Comparison of ENCODE assay signal across 9 cellular contexts in the genomic region with DNA sequence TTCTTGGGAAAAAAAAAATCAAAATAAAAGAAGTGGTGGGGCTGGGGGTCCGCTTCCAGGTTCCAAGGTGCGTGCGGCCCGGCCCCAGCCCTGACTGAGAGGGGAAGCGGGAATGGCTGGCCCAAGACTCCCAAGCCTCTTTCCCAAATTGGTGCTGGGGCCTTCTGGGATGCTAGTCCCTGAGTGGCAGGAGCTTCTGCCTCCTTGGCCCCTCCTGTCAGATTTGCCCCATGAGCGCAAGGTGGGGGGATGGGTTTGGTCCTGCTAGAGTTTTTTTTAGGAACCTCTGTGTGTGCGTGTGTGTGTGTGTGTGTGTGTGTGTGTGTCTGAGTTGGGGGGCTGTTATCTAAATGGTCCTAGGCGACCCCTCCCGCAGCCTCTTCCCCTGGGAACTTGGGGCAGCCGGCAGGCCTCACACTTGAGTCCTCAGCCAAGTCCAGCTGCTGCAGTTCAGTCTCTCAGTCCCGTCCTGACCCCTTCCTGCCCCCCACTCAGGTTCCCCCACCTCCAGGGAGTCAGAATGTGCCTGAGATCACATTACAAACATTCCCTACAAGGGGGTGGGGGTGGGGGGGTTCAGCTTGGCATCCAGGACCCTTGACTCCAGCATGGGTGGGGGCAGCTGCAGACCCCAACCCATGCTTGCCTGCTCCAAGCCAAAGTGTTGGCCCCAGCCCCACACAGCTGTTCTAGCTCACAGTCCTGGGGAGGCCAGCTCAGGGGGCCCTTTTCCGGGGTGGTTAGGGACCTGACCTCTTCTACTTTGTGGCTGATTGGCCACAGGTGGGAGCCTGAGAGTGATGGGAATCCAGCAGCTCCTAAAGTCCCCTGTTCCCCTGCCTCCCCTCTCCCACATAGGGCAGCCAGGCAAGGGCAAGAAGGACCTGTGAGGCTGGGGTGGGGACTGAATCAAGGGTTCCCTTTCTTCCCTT. TPM values are rescaled to one million over a fixed set of nuclear protein-coding genes. Genes with fewer than 3 reads are reported as not detected.
DNase-seq lines count a peak whose midpoint lies in the region; ATAC-seq and TF ChIP-seq lines count a peak whose summit lies in the region.
"Had no signal": no experiment of that assay in that cellular context is flagged by ENCODE, and none has a peak within 500 bp of the region (broad histone marks: within the 10 kb centered on the region; RNA-seq: fewer than 3 reads in every experiment).

No MANE protein-coding gene starts in this region.

- H3K9me3 ChIP-seq in GM23248 (ENCODE audit: low read depth) (no peaks in the 10 kb centered on the region), hepatocyte (ENCODE audit: low read depth) (no peaks in the 10 kb centered on the region)

- 58 to 71% methylated on average over 5 to 12 of the region's 12 CpGs for WGBS in GM23248 (ENCODE audit: low coverage in 1 of 2, low lambda C conversion rate in 2 of 2, missing lambda C conversion rate in 2 of 2), 2 experiments
- WGBS in hepatocyte (ENCODE audit: low lambda C conversion rate, missing lambda C conversion rate), result 60% methylated on average over 12 of the region's 12 CpGs

- H3K9me2 ChIP-seq in GM23248 (ENCODE audit: insufficient read depth) (no peaks in the 10 kb centered on the region), hepatocyte (replicated peaks; ENCODE audit: insufficient read depth) (no peaks in the 10 kb centered on the region)

- peaks cover 13% of the 10 kb centered on the region for H3K4me1 Mint-ChIP-seq in activated T-helper 17 cell treated with anti-CD3 and anti-CD28 coated beads, Interleukin-2, amount 50 U/mL, for 72 hours

- H3K27ac ChIP-seq in GM23248, result peak overlapping the region; percentile 39
- H3K27ac ChIP-seq in hepatocyte, result no peak overlapping the region

- no peak for TF ChIP-seq CTCF in hepatocyte (IDR thresholded peaks at IDR 0.05; ENCODE audit: poor library complexity)

- H3K4me1 ChIP-seq in GM23248 (ENCODE audit: insufficient read depth) (0 out of 2 replicates have a peak, but pooled peaks cover 3% of the 10 kb centered on the region), hepatocyte (ENCODE audit: insufficient read depth) (no peaks in the 10 kb centered on the region)

- DNase-seq in GM23248 (no peak), hepatocyte (ENCODE audit: low spot score) (no peak), sciatic nerve (ENCODE audit: low spot score) (peak; percentile 54), DMS114 treated with DMSO at 0.1 percent for 48 hours (lab: John Stamatoyannopoulos, UW; ENCODE audit: unreplicated experiment) (no peak), occipital lobe (lab: John Stamatoyannopoulos, UW) (no peak)
- DNase-seq: activated gamma-delta T cell had no signal

- no peaks in the 10 kb centered on the region for H3K36me3 Mint-ChIP-seq in activated T-helper 17 cell treated with anti-CD3 and anti-CD28 coated beads, Interleukin-2, amount 50 U/mL, for 72 hours (ENCODE audit: low read depth)

- H3K4me2 ChIP-seq in GM23248 (ENCODE audit: unreplicated experiment), result peak overlapping the region; percentile 92
- H3K4me2 ChIP-seq in hepatocyte, result peak overlapping the region; percentile 75

- no peaks in the 10 kb centered on the region for H3K27me3 ChIP-seq in GM23248 (replicated peaks; ENCODE audit: insufficient read depth)
- no peaks in the 10 kb centered on the region for H3K27me3 ChIP-seq in hepatocyte

- peak overlapping the region; percentile 67 for H3K9ac ChIP-seq in GM23248

- peak overlapping the region; percentile 90 for H3K4me3 Mint-ChIP-seq in activated T-helper 17 cell treated with anti-CD3 and anti-CD28 coated beads, Interleukin-2, amount 50 U/mL, for 72 hours

- H3K36me3 ChIP-seq in GM23248 (ENCODE audit: low read depth) (no peaks in the 10 kb centered on the region), hepatocyte (replicated peaks; ENCODE audit: insufficient read depth, low read depth) (no peaks in the 10 kb centered on the region)

- no peaks in the 10 kb centered on the region for H3K9me3 Mint-ChIP-seq in activated T-helper 17 cell treated with anti-CD3 and anti-CD28 coated beads, Interleukin-2, amount 50 U/mL, for 72 hours

- H3F3A ChIP-seq in GM23248 (ENCODE audit: insufficient read depth), result no peaks in the 10 kb centered on the region

- H3K79me2 ChIP-seq in GM23248 (ENCODE audit: insufficient read depth) (peaks cover 12% of the 10 kb centered on the region; the same call in 1 of the 2 replicates), hepatocyte (peaks cover 85% of the 10 kb centered on the region)

- in situ Hi-C loops in GM23248 (cut with MboI), result no loop called here

- ATAC-seq in activated T-helper 17 cell treated with anti-CD3 and anti-CD28 coated beads, Interleukin-2, amount 50 U/mL, for 72 hours (replicated peaks), result no peak
- no peak for ATAC-seq in sciatic nerve
- ATAC-seq in esophagus mucosa, result no peak
- no peak for ATAC-seq in HG03097 (IDR thresholded peaks at IDR 0.05; ENCODE audit: low FRiP score, unreplicated experiment)

- H4K20me1 ChIP-seq in GM23248 (ENCODE audit: insufficient read depth), result no peaks in the 10 kb centered on the region
- H4K20me1 ChIP-seq in hepatocyte (ENCODE audit: insufficient read depth, poor library complexity, severe bottlenecking), result peaks cover 50% of the 10 kb centered on the region

- peak overlapping the region; percentile 84; the same call in 1 of the 2 replicates for H3K4me3 ChIP-seq in GM23248
- no peak overlapping the region for H3K4me3 ChIP-seq in hepatocyte

- no peak overlapping the region for H3K27ac Mint-ChIP-seq in activated T-helper 17 cell treated with anti-CD3 and anti-CD28 coated beads, Interleukin-2, amount 50 U/mL, for 72 hours

- peak overlapping the region; percentile 56; the same call in 1 of the 2 replicates for H2AFZ ChIP-seq in GM23248
- H2AFZ ChIP-seq in hepatocyte, result no peak overlapping the region

- no peaks in the 10 kb centered on the region for H3K27me3 Mint-ChIP-seq in activated T-helper 17 cell treated with anti-CD3 and anti-CD28 coated beads, Interleukin-2, amount 50 U/mL, for 72 hours

- intact Hi-C loops in sciatic nerve (cut with DNase I), result loop anchor here (10.0 kb wide), 1 partner anchor 232 kb away; no protein-coding TSS in a partner anchor

RNA-seq across cellular contexts. Expression of a gene that starts 4.0 kb away (rescaled TPM):
- 12.6 and 15.8 TPM in 2 replicates for total RNA-seq in GM23248 (2014; rRNA removed; shearing (Covaris generic))
- 4.7 and 5.3 TPM in 2 replicates for polyA plus RNA-seq in GM23248 (2016; fragmentation: Nextera tagmentation; extraction: Ambion mirVana)
- total RNA-seq in activated T-helper 17 cell treated with anti-CD3 and anti-CD28 coated beads, Interleukin-2, amount 50 U/mL, for 72 hours, result 1 to 10 TPM; 2.8 to 4.1 TPM
- total RNA-seq in hepatocyte, result 36.4 and 46.4 TPM in 2 replicates
- 33.5 and 35.1 TPM in 2 replicates for polyA plus RNA-seq in hepatocyte
- 69.5 TPM for total RNA-seq in sciatic nerve
- 22.3 TPM for total RNA-seq in occipital lobe
- 35.3 TPM for total RNA-seq in esophagus mucosa
